In the genomic region with DNA sequence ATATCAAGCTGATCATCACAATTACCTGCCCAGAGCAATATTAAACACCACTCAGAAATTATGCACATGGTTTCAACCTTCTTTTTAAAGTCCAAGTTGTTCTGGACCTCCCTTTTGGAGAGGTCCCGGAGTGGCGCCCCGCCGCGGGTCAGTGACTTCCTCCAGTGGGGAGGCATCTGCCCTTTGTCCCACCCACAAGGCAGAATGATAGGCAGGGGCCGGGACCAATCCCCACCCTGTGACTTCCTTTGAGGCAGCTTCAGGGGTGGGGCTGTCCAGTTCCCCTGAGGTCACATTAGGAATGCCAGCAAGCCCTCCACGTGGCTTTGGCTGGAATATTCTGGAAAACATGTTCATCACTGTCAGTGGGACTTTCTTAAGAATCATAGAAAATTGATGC, we compare ENCODE assay signal across 13 cellular contexts.
DNase-seq lines count a peak whose midpoint lies in the region; ATAC-seq and TF ChIP-seq lines count a peak whose summit lies in the region.
"Had no signal": no experiment of that assay in that cellular context is flagged by ENCODE, and none has a peak within 500 bp of the region (broad histone marks: within the 10 kb centered on the region; RNA-seq: fewer than 3 reads in every experiment).

No MANE protein-coding gene starts in this region.

- no peak for TF ChIP-seq EP300 in suprapubic skin (IDR thresholded peaks at IDR 0.05)

- 70% methylated on average over 5 of the region's 7 CpGs for WGBS in suprapubic skin

- no peaks in the 10 kb centered on the region for H3K9me3 ChIP-seq in RWPE2 (ENCODE audit: severe bottlenecking)
- H3K9me3 ChIP-seq in left ventricle myocardium inferior (replicated peaks): no peaks in the 10 kb centered on the region
- no peaks in the 10 kb centered on the region for H3K9me3 ChIP-seq in suprapubic skin
- H3K9me3 ChIP-seq: right lobe of liver had no signal

- ATAC-seq in RWPE2 (ENCODE audit: low read depth): no peak
- no peak for ATAC-seq in GM21737 (IDR thresholded peaks at IDR 0.05; ENCODE audit: unreplicated experiment)
- ATAC-seq: naive thymus-derived CD8-positive, alpha-beta T cell; right lobe of liver had no signal

- H3K36me3 ChIP-seq in RWPE2 (ENCODE audit: low read depth): no peaks in the 10 kb centered on the region
- no peaks in the 10 kb centered on the region for H3K36me3 ChIP-seq in left ventricle myocardium inferior
- no peaks in the 10 kb centered on the region for H3K36me3 ChIP-seq in suprapubic skin
- H3K36me3 ChIP-seq: right lobe of liver had no signal

- TF ChIP-seq POLR2A in suprapubic skin (IDR thresholded peaks at IDR 0.05): no peak

- DNase-seq in GM12865 (ENCODE audit: low read depth) (peak; percentile 17), RWPE2 (ENCODE audit: low spot score) (peak; percentile 78), left ventricle myocardium inferior (peak; percentile 51), suprapubic skin (ENCODE audit: low spot score in 2 of 2) (peak; percentile 87 to 91), middle frontal gyrus (ENCODE audit: extremely low spot score, low spot score) (no peak), NCI-H526 (lab: John Stamatoyannopoulos, UW) (no peak)
- DNase-seq: activated naive CD4-positive, alpha-beta T cell treated with anti-CD3 and anti-CD28 coated beads for 36 hours; COR-L47; naive thymus-derived CD8-positive, alpha-beta T cell; NCI-H2171 treated with DMSO at 0.1 percent for 48 hours had no signal

- H3K27me3 ChIP-seq in RWPE2 (ENCODE audit: insufficient read depth, poor library complexity, severe bottlenecking): no peaks in the 10 kb centered on the region
- peaks cover 23% of the 10 kb centered on the region for H3K27me3 ChIP-seq in left ventricle myocardium inferior (ENCODE audit: low read depth)
- no peaks in the 10 kb centered on the region for H3K27me3 ChIP-seq in suprapubic skin
- H3K27me3 ChIP-seq: right lobe of liver had no signal

- intact Hi-C loops in left ventricle myocardium inferior (cut with micrococcal nuclease): no loop called here

- no peak for TF ChIP-seq CTCF in GM12865 (IDR thresholded peaks at IDR 0.05; ENCODE audit: insufficient read depth, low read depth, low read length, missing control alignments)
- no peak for TF ChIP-seq CTCF in RWPE2 (IDR thresholded peaks at IDR 0.05; ENCODE audit: poor library complexity, severe bottlenecking)
- no peak for TF ChIP-seq CTCF in left ventricle myocardium inferior (IDR thresholded peaks at IDR 0.05; ENCODE audit: borderline replicate concordance)
- TF ChIP-seq CTCF in suprapubic skin (IDR thresholded peaks at IDR 0.05): no peak

- no peak overlapping the region for H3K4me3 ChIP-seq in GM12865 (ENCODE audit: low read depth, low read length)
- no peak overlapping the region for H3K4me3 ChIP-seq in RWPE2 (ENCODE audit: severe bottlenecking)
- no peak overlapping the region for H3K4me3 ChIP-seq in left ventricle myocardium inferior
- no peak overlapping the region for H3K4me3 ChIP-seq in suprapubic skin
- H3K4me3 ChIP-seq: right lobe of liver had no signal

- H3K4me1 ChIP-seq in RWPE2 (ENCODE audit: insufficient read depth, poor library complexity, severe bottlenecking): peaks cover 26% of the 10 kb centered on the region
- H3K4me1 ChIP-seq in left ventricle myocardium inferior: peaks cover 37% of the 10 kb centered on the region
- peaks cover 46% of the 10 kb centered on the region for H3K4me1 ChIP-seq in suprapubic skin
- H3K4me1 ChIP-seq: right lobe of liver had no signal

- H3K27ac ChIP-seq in RWPE2 (ENCODE audit: poor library complexity, severe bottlenecking) (no peak overlapping the region), left ventricle myocardium inferior (replicated peaks) (peak overlapping the region; percentile 23), suprapubic skin (peak overlapping the region; percentile 80)
- H3K27ac ChIP-seq: HL-60, right lobe of liver had no signal

Comparison
In these comparisons a context has a peak if more than half of its experiments do, and no peak if none do; other contexts are left out.
1. DNase-seq: peak in GM12865 (single experiment), RWPE2 (single experiment), left ventricle myocardium inferior (single experiment) and suprapubic skin (2 of 2); none in middle frontal gyrus (single experiment) and NCI-H526 (0 of 2).